7 cellular contexts compared by ENCODE assay signal in the genomic region with DNA sequence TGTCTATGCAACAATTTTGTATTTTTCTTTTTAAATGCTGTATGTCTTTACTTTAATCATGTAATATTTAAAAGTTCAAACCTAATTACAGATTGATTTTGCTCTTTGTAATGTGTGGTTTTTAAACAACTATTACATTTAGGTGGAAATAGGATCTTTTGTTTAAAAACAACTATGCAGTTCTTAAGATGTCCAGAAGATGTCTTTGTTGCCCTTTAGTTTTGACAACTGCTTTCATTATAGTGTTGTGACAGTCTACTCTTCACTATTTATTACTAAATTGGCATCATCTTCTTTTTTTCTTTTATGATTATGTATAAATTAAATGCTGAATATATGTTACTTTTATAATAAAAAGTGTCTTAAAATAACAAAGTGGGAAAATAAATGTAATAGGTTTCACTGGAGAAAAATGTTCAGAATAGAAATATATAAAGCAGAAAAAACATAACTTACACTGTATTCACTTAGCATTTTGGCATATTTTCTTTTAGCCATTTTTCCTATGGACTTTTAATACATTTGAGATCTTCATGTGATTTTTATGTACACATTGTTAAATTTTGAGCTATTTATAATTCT. TPM values are rescaled to one million over a fixed set of nuclear protein-coding genes. Genes with fewer than 3 reads are reported as not detected.
DNase-seq lines count a peak whose midpoint lies in the region; ATAC-seq and TF ChIP-seq lines count a peak whose summit lies in the region.

No MANE protein-coding gene starts in this region.

- H3F3A ChIP-seq in SU-DHL-6 (ENCODE audit: insufficient read depth): no peaks in the 10 kb centered on the region

- ATAC-seq in HG03060 (IDR thresholded peaks at IDR 0.05; ENCODE audit: low read depth, unreplicated experiment) (peak; percentile 52), gastroesophageal sphincter (no peak)

- H3K36me3 ChIP-seq in GM06990 (ENCODE audit: control insufficient read depth, insufficient read depth, low read length) (no peaks in the 10 kb centered on the region), SU-DHL-6 (ENCODE audit: low read length) (no peaks in the 10 kb centered on the region), gastroesophageal sphincter (no peaks in the 10 kb centered on the region)

- H3K27ac ChIP-seq in SU-DHL-6 (ENCODE audit: low read depth, low read length): no peak overlapping the region
- no peak overlapping the region for H3K27ac ChIP-seq in gastroesophageal sphincter

- H3K9me3 ChIP-seq in SU-DHL-6 (ENCODE audit: insufficient read depth, low read length) (no peaks in the 10 kb centered on the region), gastroesophageal sphincter (no peaks in the 10 kb centered on the region)

- peak; percentile 34 for TF ChIP-seq CTCF in GM06990 (IDR thresholded peaks at IDR 0.05; ENCODE audit: insufficient read depth, low read length, poor library complexity, severe bottlenecking)
- TF ChIP-seq CTCF in SU-DHL-6 (IDR thresholded peaks at IDR 0.05; ENCODE audit: insufficient read depth, low read length, poor library complexity, severe bottlenecking): peak; percentile 59
- TF ChIP-seq CTCF in gastroesophageal sphincter (IDR thresholded peaks at IDR 0.05): peak; percentile 40 to 55 (median 53)

- TF ChIP-seq EP300 in gastroesophageal sphincter (IDR thresholded peaks at IDR 0.05): no peak

- H4K20me1 ChIP-seq in SU-DHL-6 (ENCODE audit: low read depth, low read length): no peaks in the 10 kb centered on the region

- TF ChIP-seq POLR2A in gastroesophageal sphincter (IDR thresholded peaks at IDR 0.05): no peak

- H3K4me3 ChIP-seq in GM06990 (replicated peaks; ENCODE audit: low read depth, low read length) (no peak overlapping the region), SU-DHL-6 (ENCODE audit: insufficient read depth, low read length, poor library complexity, severe bottlenecking) (no peak overlapping the region), gastroesophageal sphincter (no peak overlapping the region)

- peak; percentile 17 for DNase-seq in GM06990 (ENCODE audit: extremely low read depth, insufficient read length)
- DNase-seq in stromal cell of bone marrow (ENCODE audit: low read depth): peak; percentile 32
- DNase-seq in NCI-H187 treated with DMSO at 0.1 percent for 48 hours (lab: John Stamatoyannopoulos, UW): no peak
- no peak for DNase-seq in NCI-H1417 treated with DMSO at 0.1 percent for 48 hours (lab: John Stamatoyannopoulos, UW)

- H3K79me2 ChIP-seq in SU-DHL-6 (ENCODE audit: insufficient read depth, low read length): no peaks in the 10 kb centered on the region

- no peak overlapping the region for H3K4me2 ChIP-seq in SU-DHL-6 (ENCODE audit: low read depth, low read length, poor library complexity, severe bottlenecking)

- no peak overlapping the region for H2AFZ ChIP-seq in SU-DHL-6 (ENCODE audit: low read depth, low read length, severe bottlenecking)

- H3K27me3 ChIP-seq in GM06990 (replicated peaks; ENCODE audit: control insufficient read depth, insufficient read depth, low read length) (no peaks in the 10 kb centered on the region), SU-DHL-6 (ENCODE audit: low read length) (no peaks in the 10 kb centered on the region), gastroesophageal sphincter (no peaks in the 10 kb centered on the region)

- no peaks in the 10 kb centered on the region for H3K9me2 ChIP-seq in SU-DHL-6 (replicated peaks; ENCODE audit: insufficient read depth, low read length)

- no peaks in the 10 kb centered on the region for H3K4me1 ChIP-seq in gastroesophageal sphincter

- H3K9ac ChIP-seq in SU-DHL-6 (ENCODE audit: low read length): no peak overlapping the region

RNA-seq across cellular contexts. Expression of gene PCNX4, which starts 27.1 kb away (rescaled TPM):
- 10 to 100 TPM; 30.0 to 65.7 (median 40.2) TPM for total RNA-seq in gastroesophageal sphincter

Comparison
In these comparisons a context has a peak if more than half of its experiments do, and no peak if none do; other contexts are left out.
1. DNase-seq: peak in GM06990 (single experiment) and stromal cell of bone marrow (single experiment); none in NCI-H187 treated with DMSO at 0.1 percent for 48 hours (single experiment) and NCI-H1417 treated with DMSO at 0.1 percent for 48 hours (single experiment).
2. Peak in every context shown above with its lines, with median percentiles within 50 percentile points of each other: CTCF ChIP-seq.